In the genomic region with DNA sequence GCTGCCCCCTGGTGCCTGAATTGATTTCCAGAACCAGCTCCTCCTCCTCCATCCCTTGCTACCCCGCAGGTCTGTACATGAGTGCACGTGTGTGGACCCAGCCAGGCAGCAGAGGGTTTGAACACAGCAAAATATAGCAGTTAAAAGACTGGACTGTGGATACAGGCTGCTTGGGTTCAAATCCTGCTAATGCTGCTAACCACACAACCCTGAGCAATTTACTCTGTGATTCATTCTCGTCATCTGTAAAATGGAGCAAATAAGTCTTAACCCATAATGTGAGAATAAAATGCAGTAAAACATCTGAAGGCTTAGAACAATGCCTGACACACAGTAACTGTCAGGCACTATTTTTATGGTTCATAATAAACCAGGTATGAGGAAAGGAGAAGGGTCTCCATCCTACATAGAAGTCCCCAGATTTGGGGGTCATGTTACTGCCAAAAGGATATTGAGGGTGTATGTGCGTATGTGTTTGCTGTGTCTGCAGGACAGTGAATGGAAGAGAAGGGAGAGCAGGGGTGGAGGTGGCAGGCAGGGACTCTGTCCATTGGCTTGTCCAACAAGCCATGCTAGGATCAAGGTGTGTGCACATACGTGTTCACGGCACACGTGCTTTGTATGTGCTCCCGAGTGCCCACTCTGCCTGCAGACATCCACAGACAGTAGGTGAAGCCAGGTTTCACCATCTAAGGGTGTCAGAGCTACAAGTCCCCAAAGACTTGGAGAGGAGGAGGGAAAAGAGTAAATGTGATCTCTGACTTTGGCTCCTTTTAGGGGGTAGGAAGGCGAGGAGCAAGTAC, we compare ENCODE assay signal across 8 cellular contexts. TPM values are rescaled to one million over a fixed set of nuclear protein-coding genes. Genes with fewer than 3 reads are reported as not detected.
A peak's percentile ranks its signal among the peaks of the same experiment; 100 is the strongest.
DNase-seq lines count a peak whose midpoint lies in the region; ATAC-seq, FAIRE-seq and TF ChIP-seq lines count a peak whose summit lies in the region.

No MANE protein-coding gene starts in this region.

- FAIRE-seq in GM12892 (lab: Jason Lieb, UNC): peak; percentile 81

- H3K4me3 Mint-ChIP-seq in activated CD4-positive, alpha-beta memory T cell treated with anti-CD3 and anti-CD28 coated beads for 36 hours: peak overlapping the region; percentile 90
- H3K4me3 Mint-ChIP-seq in immature natural killer cell: peak overlapping the region; percentile 92 to 100 (median 96)

- H3K4me1 ChIP-seq in subcutaneous abdominal adipose tissue (ENCODE audit: control insufficient read depth in 5 of 5, insufficient read depth in 5 of 5, low read length in 5 of 5): peaks cover 5 to 43% (median 40%) of the 10 kb centered on the region in 5 donors

- DNase-seq in GM12892 (ENCODE audit: insufficient read length): peak; percentile 80
- no peak for DNase-seq in activated CD4-positive, alpha-beta memory T cell treated with anti-CD3 and anti-CD28 coated beads for 36 hours
- DNase-seq in immature natural killer cell: no peak
- no peak for DNase-seq in NCI-H187 (lab: John Stamatoyannopoulos, UW)
- DNase-seq in NCI-H2107 treated with DMSO at 0.1 percent for 48 hours (lab: John Stamatoyannopoulos, UW; ENCODE audit: unreplicated experiment): no peak
- no peak for DNase-seq in GM19238 (ENCODE audit: insufficient read length, low spot score)

- no peaks in the 10 kb centered on the region for H3K27me3 ChIP-seq in subcutaneous abdominal adipose tissue (ENCODE audit: control insufficient read depth in 5 of 5, insufficient read depth in 4 of 5, low read length in 5 of 5)

- H3K9me3 ChIP-seq in subcutaneous abdominal adipose tissue (ENCODE audit: control insufficient read depth in 5 of 5, low read length in 5 of 5): no peaks in the 10 kb centered on the region

- H3K9me3 Mint-ChIP-seq in activated CD4-positive, alpha-beta memory T cell treated with anti-CD3 and anti-CD28 coated beads for 36 hours: no peaks in the 10 kb centered on the region
- H3K9me3 Mint-ChIP-seq in immature natural killer cell: peaks cover 0 to 4% (median 0%) of the 10 kb centered on the region in 6 donors

- H3K4me1 Mint-ChIP-seq in activated CD4-positive, alpha-beta memory T cell treated with anti-CD3 and anti-CD28 coated beads for 36 hours (ENCODE audit: low read depth): peaks cover 36% of the 10 kb centered on the region
- H3K4me1 Mint-ChIP-seq in immature natural killer cell: peaks cover 42 to 44% of the 10 kb centered on the region in 2 donors

- H3K9ac ChIP-seq in subcutaneous abdominal adipose tissue (ENCODE audit: low read length in 5 of 5): peak overlapping the region in 3 of 5 donors; percentile 53 to 95 (median 92)

- CTCF ChIA-PET in activated CD4-positive, alpha-beta memory T cell treated with anti-CD3 and anti-CD28 coated beads for 36 hours (lab: Charles Lee): interaction anchor here (0.6 to 6.2 kb wide), 42 partner anchors 8 to 429 kb away, joined by 3 to 261 read pairs (median 8); partner anchors contain the start of genes INHBE, LRP1, MYO1A and NAB2

- H3K27ac ChIP-seq in subcutaneous abdominal adipose tissue (ENCODE audit: low read depth, low read length): peak overlapping the region; percentile 100

- peak overlapping the region; percentile 78 to 98 (median 94) for H3K4me3 ChIP-seq in subcutaneous abdominal adipose tissue (ENCODE audit: low read depth in 1 of 5, low read length in 5 of 5)

- peaks cover 21% of the 10 kb centered on the region for H3K36me3 Mint-ChIP-seq in activated CD4-positive, alpha-beta memory T cell treated with anti-CD3 and anti-CD28 coated beads for 36 hours
- H3K36me3 Mint-ChIP-seq in immature natural killer cell: peaks cover 2 to 6% (median 3%) of the 10 kb centered on the region in 3 donors

- intact Hi-C loops in activated CD4-positive, alpha-beta memory T cell treated with anti-CD3 and anti-CD28 coated beads for 36 hours (cut with micrococcal nuclease): loop anchor here (1.0 to 10.0 kb wide), 7 partner anchors 43 to 465 kb away; partner anchors contain the start of gene ATP5F1B

- H3K36me3 ChIP-seq in subcutaneous abdominal adipose tissue (ENCODE audit: control insufficient read depth in 5 of 5, insufficient read depth in 5 of 5, low read length in 5 of 5): peaks cover 0 to 9% (median 5%) of the 10 kb centered on the region in 5 donors

- H3K27me3 Mint-ChIP-seq in activated CD4-positive, alpha-beta memory T cell treated with anti-CD3 and anti-CD28 coated beads for 36 hours: no peaks in the 10 kb centered on the region
- H3K27me3 Mint-ChIP-seq in immature natural killer cell (ENCODE audit: low read depth in 3 of 3): peaks cover 16 to 23% (median 22%) of the 10 kb centered on the region in 3 donors

- TF ChIP-seq POLR2A in GM12892 (IDR thresholded peaks at IDR 0.05; ENCODE audit: low read depth, low read length): no peak

- POLR2A ChIA-PET in activated CD4-positive, alpha-beta memory T cell treated with anti-CD3 and anti-CD28 coated beads for 36 hours (lab: Charles Lee): interaction anchor here (0.6 to 5.0 kb wide), 26 partner anchors 9 to 830 kb away, joined by 3 to 83 read pairs (median 8); partner anchors contain the start of genes LRP1, NAB2, NACA and NEMP1

- peak; percentile 47 for ATAC-seq in HG02763 (IDR thresholded peaks at IDR 0.05; ENCODE audit: unreplicated experiment)

- peak overlapping the region; percentile 95 for H3K27ac Mint-ChIP-seq in activated CD4-positive, alpha-beta memory T cell treated with anti-CD3 and anti-CD28 coated beads for 36 hours
- peak overlapping the region; percentile 91 to 99 (median 98) for H3K27ac Mint-ChIP-seq in immature natural killer cell

RNA-seq across cellular contexts. Expression of gene STAT6, which starts 1.5 kb away (rescaled TPM):
- polyA plus RNA-seq in GM12892 (2012; ENCODE audit: missing spikeins): 129 TPM
- 100 to 1,000 TPM; 209 to 218 TPM for total RNA-seq in activated CD4-positive, alpha-beta memory T cell treated with anti-CD3 and anti-CD28 coated beads for 36 hours
- 10 to 100 TPM; 71.1 to 94.0 (median 89.1) TPM for polyA plus RNA-seq in immature natural killer cell

RNA-seq across cellular contexts. Expression of gene LRP1, which starts 15.6 kb away (rescaled TPM):
- 0.34 TPM for polyA plus RNA-seq in GM12892 (2012; ENCODE audit: missing spikeins)
- total RNA-seq in activated CD4-positive, alpha-beta memory T cell treated with anti-CD3 and anti-CD28 coated beads for 36 hours: 1 to 10 TPM; 1.4 TPM
- polyA plus RNA-seq in immature natural killer cell: under 1 TPM in 2 of 3 donors, not detected in 1; 0.08 to 0.22 TPM

RNA-seq across cellular contexts. Expression of gene NAB2, which starts 23.8 kb away (rescaled TPM):
- 15.5 TPM for polyA plus RNA-seq in GM12892 (2012; ENCODE audit: missing spikeins)
- 10 to 100 TPM; 39.6 to 41.6 TPM for total RNA-seq in activated CD4-positive, alpha-beta memory T cell treated with anti-CD3 and anti-CD28 coated beads for 36 hours
- 1 to 10 TPM; 1.0 to 2.7 (median 1.3) TPM for polyA plus RNA-seq in immature natural killer cell

RNA-seq across cellular contexts. Expression of gene NEMP1, which starts 34.1 kb away (rescaled TPM):
- polyA plus RNA-seq in GM12892 (2012; ENCODE audit: missing spikeins): 13.9 TPM
- total RNA-seq in activated CD4-positive, alpha-beta memory T cell treated with anti-CD3 and anti-CD28 coated beads for 36 hours: 10 to 100 TPM; 70.6 to 73.5 TPM
- polyA plus RNA-seq in immature natural killer cell: 1 to 10 TPM; 1.6 to 4.1 (median 2.6) TPM

RNA-seq across cellular contexts. Expression of gene LRP1-AS, which starts 34.7 kb away (rescaled TPM):
- polyA plus RNA-seq in GM12892 (2012; ENCODE audit: missing spikeins): not detected
- total RNA-seq in activated CD4-positive, alpha-beta memory T cell treated with anti-CD3 and anti-CD28 coated beads for 36 hours: not detected
- not detected for polyA plus RNA-seq in immature natural killer cell
